Comparison of ENCODE assay signal across 2 cellular contexts in genomic region chr13:97289514-97290298, GRCh38.
TF ChIP-seq lines count a peak whose summit lies in the region.

No MANE protein-coding gene starts in this region.

TF ChIP-seq in A549, 52 proteins besides CTCF, POLR2A, EP300 and RAD21 (continued from another document):
- no peak for TF ChIP-seq REST (IDR thresholded peaks at IDR 0.05)

TF ChIP-seq in HepG2, 621 proteins besides CTCF, POLR2A, EP300 and RAD21 (continued from another document):
- TF ChIP-seq ZNF280D (CRISPR knock-in tag; IDR thresholded peaks at IDR 0.05): no peak
